In genomic region chr16:28823719-28824547, GRCh38 we compare ENCODE assay signal across 1 cellular context.
TF ChIP-seq lines count a peak whose summit lies in the region.

No MANE protein-coding gene starts in this region.

TF ChIP-seq in SK-N-SH, 30 proteins besides CTCF, POLR2A, EP300 and RAD21 (continued from another document):
- TF ChIP-seq PBX3 (IDR thresholded peaks at IDR 0.05), result 0 out of 2 replicates have a peak, but pooled peaks have one; percentile 24
- TF ChIP-seq MAX (IDR thresholded peaks at IDR 0.05; ENCODE audit: low read depth), result peak; percentile 64; the same call in 1 of the 2 replicates
- TF ChIP-seq TAF1 (IDR thresholded peaks at IDR 0.05; ENCODE audit: borderline replicate concordance, low read depth, low read length), result 0 out of 2 replicates have a peak, but pooled peaks have one; percentile 43
- TF ChIP-seq USF1 (IDR thresholded peaks at IDR 0.05; ENCODE audit: borderline replicate concordance, low read depth), result peak; percentile 32; the same call in 1 of the 2 replicates
- TF ChIP-seq MXI1 (IDR thresholded peaks at IDR 0.05; ENCODE audit: low read depth, low read length), result peak; percentile 60
- no peak for TF ChIP-seq RXRA (IDR thresholded peaks at IDR 0.05; ENCODE audit: borderline replicate concordance, low read depth)
- peak; percentile 88 for TF ChIP-seq NRF1 (IDR thresholded peaks at IDR 0.05; ENCODE audit: low read depth, low read length)
- peak; percentile 54 for TF ChIP-seq GABPA (IDR thresholded peaks at IDR 0.05; ENCODE audit: low read depth)
- no peak for TF ChIP-seq NFIC (IDR thresholded peaks at IDR 0.05; ENCODE audit: borderline replicate concordance)
- no peak for TF ChIP-seq YY1 (IDR thresholded peaks at IDR 0.05; ENCODE audit: low read depth)
- peak; percentile 98 for TF ChIP-seq CHD2 (IDR thresholded peaks at IDR 0.05; ENCODE audit: low read length, partially characterized antibody)
- no peak for TF ChIP-seq FOXM1 (IDR thresholded peaks at IDR 0.05; ENCODE audit: low read depth)
- no peak for TF ChIP-seq FOXJ3 (CRISPR knock-in tag; IDR thresholded peaks at IDR 0.05)
- peak; percentile 93 for TF ChIP-seq ZBTB33 (IDR thresholded peaks at IDR 0.05; ENCODE audit: borderline replicate concordance, low read depth)
- no peak for TF ChIP-seq EZH2phosphoT487 (IDR thresholded peaks at IDR 0.05; ENCODE audit: borderline replicate concordance, low read depth)
- TF ChIP-seq TCF12 (IDR thresholded peaks at IDR 0.05), result no peak
- no peak for TF ChIP-seq GATA2 (CRISPR knock-in tag; IDR thresholded peaks at IDR 0.05)
- TF ChIP-seq ELF1 (IDR thresholded peaks at IDR 0.05), result peak; percentile 43; the same call in 1 of the 2 replicates
- no peak for TF ChIP-seq TEAD4 (IDR thresholded peaks at IDR 0.05; ENCODE audit: borderline replicate concordance, insufficient read depth)
- no peak for TF ChIP-seq JUND (IDR thresholded peaks at IDR 0.05)
- TF ChIP-seq MEF2A (IDR thresholded peaks at IDR 0.05; ENCODE audit: borderline replicate concordance, low read depth), result no peak
